ENCODE assay signal across 7 cellular contexts in genomic region chr11:128521697-128522062, GRCh38.
DNase-seq lines count a peak whose midpoint lies in the region; ATAC-seq and TF ChIP-seq lines count a peak whose summit lies in the region.

No MANE protein-coding gene starts in this region.

- no peak for DNase-seq in GM23338 (ENCODE audit: low spot score)
- DNase-seq in SJCRH30 = peak in 1 of 2 experiments; percentile 31
- peak; percentile 16 for DNase-seq in neural crest cell (ENCODE audit: low read depth, low spot score)
- DNase-seq in ureter (ENCODE audit: low spot score) = no peak
- DNase-seq in H4 (ENCODE audit: low spot score) = no peak

- peaks cover 21% of the 10 kb centered on the region for H3K27me3 Mint-ChIP-seq in GM23338 (ENCODE audit: insufficient read depth, low read depth, poor library complexity)
- peaks cover 95% of the 10 kb centered on the region for H3K27me3 Mint-ChIP-seq in neural crest cell (ENCODE audit: low read depth)

- H3K36me3 Mint-ChIP-seq in GM23338 (ENCODE audit: low read depth) (no peaks in the 10 kb centered on the region), neural crest cell (ENCODE audit: low read depth) (no peaks in the 10 kb centered on the region)

- H3K4me1 Mint-ChIP-seq in GM23338 (peaks cover 58% of the 10 kb centered on the region), neural crest cell (peaks cover 71% of the 10 kb centered on the region)

- H3K4me3 ChIP-seq in GM23338 = peak overlapping the region; percentile 89
- H3K4me3 ChIP-seq in SJCRH30 = peak overlapping the region; percentile 85
- peak overlapping the region; percentile 69 to 75 for H3K4me3 ChIP-seq in esophagus (ENCODE audit: low read depth in 1 of 2, low read length in 2 of 2)

- H3F3A ChIP-seq in GM23338 (replicated peaks; ENCODE audit: low read depth) = no peaks in the 10 kb centered on the region; the same call in 1 of the 2 replicates

- WGBS in esophagus, 2 donors = 0 to 1% methylated on average over 19 of the region's 19 CpGs

- H3K27me3 ChIP-seq in GM23338 (ENCODE audit: insufficient read depth) = peaks cover 14% of the 10 kb centered on the region
- no peaks in the 10 kb centered on the region for H3K27me3 ChIP-seq in SJCRH30
- H3K27me3 ChIP-seq in esophagus (ENCODE audit: control insufficient read depth in 1 of 2, insufficient read depth in 2 of 2, low read length in 2 of 2) = no peaks in the 10 kb centered on the region

- no peak for TF ChIP-seq CTCF in GM23338 (conservative IDR thresholded peaks at IDR 0.05; ENCODE audit: low read depth in 2 of 2)
- TF ChIP-seq CTCF in neural crest cell (conservative IDR thresholded peaks at IDR 0.05) = no peak

- H3K27ac ChIP-seq in GM23338 (ENCODE audit: low read depth) (no peak overlapping the region), SJCRH30 (peak overlapping the region; percentile 99), esophagus (ENCODE audit: low read depth in 2 of 2, low read length in 1 of 2) (peak overlapping the region; percentile 79 to 87)

- 0 out of 2 replicates have a peak overlapping the region, but pooled peaks have one; percentile 40 for H2AFZ ChIP-seq in GM23338

- H3K36me3 ChIP-seq in GM23338 (ENCODE audit: insufficient read depth) = no peaks in the 10 kb centered on the region
- H3K36me3 ChIP-seq in SJCRH30 = no peaks in the 10 kb centered on the region
- no peaks in the 10 kb centered on the region for H3K36me3 ChIP-seq in esophagus (ENCODE audit: control insufficient read depth in 2 of 2, insufficient read depth in 2 of 2, low read length in 1 of 2)

- no peaks in the 10 kb centered on the region for H3K9me2 ChIP-seq in GM23338 (ENCODE audit: insufficient read depth)

- ATAC-seq in GM23338 (peak; percentile 11), HG02885 (IDR thresholded peaks at IDR 0.05; ENCODE audit: poor library complexity, unreplicated experiment) (no peak)

- peaks cover 29% of the 10 kb centered on the region for H4K20me1 ChIP-seq in GM23338 (replicated peaks; ENCODE audit: insufficient read depth)

- H3K9me3 ChIP-seq in SJCRH30 (replicated peaks) (no peaks in the 10 kb centered on the region), esophagus (ENCODE audit: control insufficient read depth in 2 of 2, insufficient read depth in 1 of 2, low read depth in 1 of 2, low read length in 1 of 2) (no peaks in the 10 kb centered on the region)

- H3K27ac Mint-ChIP-seq in GM23338 (no peak overlapping the region), neural crest cell (ENCODE audit: unreplicated experiment) (no peak overlapping the region)

- H3K4me3 Mint-ChIP-seq in GM23338 = peak overlapping the region; percentile 84
- peak overlapping the region; percentile 93 for H3K4me3 Mint-ChIP-seq in neural crest cell

- H3K4me1 ChIP-seq in GM23338 (ENCODE audit: insufficient read depth) (peaks cover 70% of the 10 kb centered on the region), SJCRH30 (peaks cover 31% of the 10 kb centered on the region), esophagus (ENCODE audit: control insufficient read depth in 2 of 2, insufficient read depth in 2 of 2, low read length in 1 of 2) (no peaks in the 10 kb centered on the region)

- peaks cover 58% of the 10 kb centered on the region for H3K79me2 ChIP-seq in GM23338 (replicated peaks; ENCODE audit: insufficient read depth)

- H3K9me3 Mint-ChIP-seq in GM23338 (no peaks in the 10 kb centered on the region), neural crest cell (no peaks in the 10 kb centered on the region)

- H3K4me2 ChIP-seq in GM23338 = peak overlapping the region; percentile 96

TF ChIP-seq in GM23338, 12 proteins besides CTCF, POLR2A, EP300 and RAD21:
- TF ChIP-seq ZNF331 (CRISPR knock-in tag; IDR thresholded peaks at IDR 0.05; ENCODE audit: low read depth) (no peak), STAT1 (IDR thresholded peaks at IDR 0.05; ENCODE audit: unreplicated experiment) (no peak), NANOG (IDR thresholded peaks at IDR 0.05; ENCODE audit: borderline replicate concordance) (no peak), ZNF114 (CRISPR knock-in tag; IDR thresholded peaks at IDR 0.05) (no peak), CREB1 (CRISPR knock-in tag; IDR thresholded peaks at IDR 0.05; ENCODE audit: low read depth) (no peak), EZH2phosphoT487 (IDR thresholded peaks at IDR 0.05; ENCODE audit: unreplicated experiment) (no peak), EZH2 (IDR thresholded peaks at IDR 0.05; ENCODE audit: low read depth, unreplicated experiment) (no peak), JUNB (IDR thresholded peaks at IDR 0.05; ENCODE audit: unreplicated experiment) (no peak)
- TF ChIP-seq, protein P1, sequence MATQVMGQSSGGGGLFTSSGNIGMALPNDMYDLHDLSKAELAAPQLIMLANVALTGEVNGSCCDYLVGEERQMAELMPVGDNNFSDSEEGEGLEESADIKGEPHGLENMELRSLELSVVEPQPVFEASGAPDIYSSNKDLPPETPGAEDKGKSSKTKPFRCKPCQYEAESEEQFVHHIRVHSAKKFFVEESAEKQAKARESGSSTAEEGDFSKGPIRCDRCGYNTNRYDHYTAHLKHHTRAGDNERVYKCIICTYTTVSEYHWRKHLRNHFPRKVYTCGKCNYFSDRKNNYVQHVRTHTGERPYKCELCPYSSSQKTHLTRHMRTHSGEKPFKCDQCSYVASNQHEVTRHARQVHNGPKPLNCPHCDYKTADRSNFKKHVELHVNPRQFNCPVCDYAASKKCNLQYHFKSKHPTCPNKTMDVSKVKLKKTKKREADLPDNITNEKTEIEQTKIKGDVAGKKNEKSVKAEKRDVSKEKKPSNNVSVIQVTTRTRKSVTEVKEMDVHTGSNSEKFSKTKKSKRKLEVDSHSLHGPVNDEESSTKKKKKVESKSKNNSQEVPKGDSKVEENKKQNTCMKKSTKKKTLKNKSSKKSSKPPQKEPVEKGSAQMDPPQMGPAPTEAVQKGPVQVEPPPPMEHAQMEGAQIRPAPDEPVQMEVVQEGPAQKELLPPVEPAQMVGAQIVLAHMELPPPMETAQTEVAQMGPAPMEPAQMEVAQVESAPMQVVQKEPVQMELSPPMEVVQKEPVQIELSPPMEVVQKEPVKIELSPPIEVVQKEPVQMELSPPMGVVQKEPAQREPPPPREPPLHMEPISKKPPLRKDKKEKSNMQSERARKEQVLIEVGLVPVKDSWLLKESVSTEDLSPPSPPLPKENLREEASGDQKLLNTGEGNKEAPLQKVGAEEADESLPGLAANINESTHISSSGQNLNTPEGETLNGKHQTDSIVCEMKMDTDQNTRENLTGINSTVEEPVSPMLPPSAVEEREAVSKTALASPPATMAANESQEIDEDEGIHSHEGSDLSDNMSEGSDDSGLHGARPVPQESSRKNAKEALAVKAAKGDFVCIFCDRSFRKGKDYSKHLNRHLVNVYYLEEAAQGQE (IDR thresholded peaks at IDR 0.05; ENCODE audit: unreplicated experiment) = no peak
